22 cellular contexts compared by ENCODE assay signal in genomic region chr4:6935961-6936360, GRCh38. TPM values are rescaled to one million over a fixed set of nuclear protein-coding genes. Genes with fewer than 3 reads are reported as not detected.
DNase-seq lines count a peak whose midpoint lies in the region; ATAC-seq lines count a peak whose summit lies in the region.
"Had no signal": no experiment of that assay in that cellular context is flagged by ENCODE, and none has a peak within 500 bp of the region (broad histone marks: within the 10 kb centered on the region; RNA-seq: fewer than 3 reads in every experiment).

No MANE protein-coding gene starts in this region.

- H3K27ac ChIP-seq in BLaER1 treated with 17β-estradiol and CSF1 and Interleukin-3, amounts not matched to agents 10 nM and 100 nM = peak overlapping the region; percentile 96 to 100 (median 99); a peak in 21 of 22 replicates
- no peak overlapping the region for H3K27ac ChIP-seq in CD8-positive, alpha-beta memory T cell (ENCODE audit: low read depth, low read length)
- H3K27ac ChIP-seq in mesenchymal stem cell (ENCODE audit: low read length, poor library complexity, severe bottlenecking) = no peak overlapping the region
- H3K27ac ChIP-seq: KMS-11, SJSA1 had no signal

- peaks cover 52 to 81% (median 69%) of the 10 kb centered on the region in 3 donors for H3K4me1 Mint-ChIP-seq in CD8-positive, alpha-beta memory T cell
- H3K4me1 Mint-ChIP-seq in dendritic cell treated with granulocyte-macrophage colony-stimulating factor and Interleukin-4, amounts not matched to agents 40 ng/mL and 50 ng/mL, for 4 days (ENCODE audit: low read depth) = peaks cover 93% of the 10 kb centered on the region

- H2AK5ac ChIP-seq in mesenchymal stem cell (ENCODE audit: low read length, severe bottlenecking) = no peak overlapping the region

- no peak overlapping the region for H2BK120ac ChIP-seq in mesenchymal stem cell (ENCODE audit: low read depth, low read length)

- H3K4me1 ChIP-seq in BLaER1 treated with 17β-estradiol and CSF1 and Interleukin-3, amounts not matched to agents 10 nM and 100 nM = peaks cover 89 to 99% (median 96%) of the 10 kb centered on the region in 10 experiments
- peaks cover 25% of the 10 kb centered on the region for H3K4me1 ChIP-seq in CD8-positive, alpha-beta memory T cell (ENCODE audit: insufficient read depth, low read length)
- peaks cover 36% of the 10 kb centered on the region for H3K4me1 ChIP-seq in mesenchymal stem cell (ENCODE audit: control insufficient read depth, insufficient read depth, low read depth, low read length)

- H3K4me2 ChIP-seq in BLaER1 treated with 17β-estradiol and CSF1 and Interleukin-3, amounts not matched to agents 10 nM and 100 nM = peak overlapping the region in 10 of 11 experiments; percentile 94 to 100 (median 99); a peak in 20 of 22 replicates
- no peak overlapping the region for H3K4me2 ChIP-seq in mesenchymal stem cell (ENCODE audit: low read length, poor library complexity, severe bottlenecking)
- H3K4me2 ChIP-seq: GM23338, KMS-11 had no signal

- H2BK12ac ChIP-seq in mesenchymal stem cell (ENCODE audit: low read length in 2 of 2) = no peak overlapping the region

- H4K91ac ChIP-seq in mesenchymal stem cell (ENCODE audit: low read length) = peak overlapping the region; percentile 7

- H3K79me1 ChIP-seq in mesenchymal stem cell (replicated peaks; ENCODE audit: low read length, poor library complexity, severe bottlenecking) = peaks cover 46% of the 10 kb centered on the region

- H3K36me3 Mint-ChIP-seq in CD8-positive, alpha-beta memory T cell = peaks cover 13 to 35% (median 16%) of the 10 kb centered on the region in 3 donors
- peaks cover 93% of the 10 kb centered on the region for H3K36me3 Mint-ChIP-seq in dendritic cell treated with granulocyte-macrophage colony-stimulating factor and Interleukin-4, amounts not matched to agents 40 ng/mL and 50 ng/mL, for 4 days (ENCODE audit: low read depth)

- H3K23ac ChIP-seq in mesenchymal stem cell (ENCODE audit: low read length in 2 of 2) = no peak overlapping the region

- no peak overlapping the region for H3K4me3 Mint-ChIP-seq in CD8-positive, alpha-beta memory T cell
- H3K4me3 Mint-ChIP-seq in dendritic cell treated with granulocyte-macrophage colony-stimulating factor and Interleukin-4, amounts not matched to agents 40 ng/mL and 50 ng/mL, for 4 days = no peak overlapping the region
- H3K4me3 Mint-ChIP-seq: CD14-positive monocyte, GM23338 had no signal

- peaks cover 0 to 46% (median 37%) of the 10 kb centered on the region in 11 experiments; a peak in 19 of 22 replicates for H3K9me3 ChIP-seq in BLaER1 treated with 17β-estradiol and CSF1 and Interleukin-3, amounts not matched to agents 10 nM and 100 nM (replicated peaks in 1 of 11)
- no peaks in the 10 kb centered on the region for H3K9me3 ChIP-seq in CD8-positive, alpha-beta memory T cell (ENCODE audit: low read length)
- peaks cover 6% of the 10 kb centered on the region for H3K9me3 ChIP-seq in mesenchymal stem cell (ENCODE audit: control insufficient read depth, low read length)
- H3K9me3 ChIP-seq: Peyer's patch, SJSA1 had no signal

- 81% methylated on average over 4 of the region's 4 CpGs for WGBS in mesenchymal stem cell

- no peak overlapping the region for H3K4ac ChIP-seq in mesenchymal stem cell (ENCODE audit: low read depth in 1 of 2, low read length in 2 of 2)

- peaks cover 0 to 10% (median 0%) of the 10 kb centered on the region in 11 experiments; a peak in 4 of 22 replicates for H4K20me1 ChIP-seq in BLaER1 treated with 17β-estradiol and CSF1 and Interleukin-3, amounts not matched to agents 10 nM and 100 nM

- no peaks in the 10 kb centered on the region for H3K27me3 ChIP-seq in BLaER1 treated with 17β-estradiol and CSF1 and Interleukin-3, amounts not matched to agents 10 nM and 100 nM
- H3K27me3 ChIP-seq in CD8-positive, alpha-beta memory T cell (ENCODE audit: insufficient read depth, low read length, poor library complexity, severe bottlenecking) = no peaks in the 10 kb centered on the region
- no peaks in the 10 kb centered on the region for H3K27me3 ChIP-seq in mesenchymal stem cell (ENCODE audit: control insufficient read depth in 1 of 2, insufficient read depth in 1 of 2, low read length in 2 of 2)
- H3K27me3 ChIP-seq: Peyer's patch, SJSA1 had no signal

- POLR2A ChIA-PET in CD8-positive, alpha-beta memory T cell (lab: Charles Lee) = no interaction called here

- intact Hi-C loops in dendritic cell treated with granulocyte-macrophage colony-stimulating factor and Interleukin-4, amounts not matched to agents 40 ng/mL and 50 ng/mL, for 4 days (cut with micrococcal nuclease) = no loop called here

- no peak for DNase-seq in CD8-positive, alpha-beta memory T cell
- DNase-seq in mesenchymal stem cell (no peak), NCI-H1417 treated with DMSO at 0.1 percent for 48 hours (lab: John Stamatoyannopoulos, UW) (no peak), NCI-H226 (no peak)
- DNase-seq: Calu3; GF-D8; HCEC 1CT; NCI-H1436; NCI-H2081; NCI-H2171 treated with DMSO at 0.1 percent for 48 hours; NCI-H748 treated with DMSO at 0.1 percent for 48 hours; NK-92 treated with Interleukin-12 subunit alpha and Interleukin-12 subunit beta, amount 100 ng/mL, for 24 hours had no signal

- H3K9me3 Mint-ChIP-seq in CD8-positive, alpha-beta memory T cell = no peaks in the 10 kb centered on the region
- no peaks in the 10 kb centered on the region for H3K9me3 Mint-ChIP-seq in dendritic cell treated with granulocyte-macrophage colony-stimulating factor and Interleukin-4, amounts not matched to agents 40 ng/mL and 50 ng/mL, for 4 days
- H3K9me3 Mint-ChIP-seq: GM23338 had no signal

- no peak overlapping the region for H3K4me3 ChIP-seq in BLaER1 treated with 17β-estradiol and CSF1 and Interleukin-3, amounts not matched to agents 10 nM and 100 nM
- H3K4me3 ChIP-seq in CD8-positive, alpha-beta memory T cell (ENCODE audit: low read length) = no peak overlapping the region
- H3K4me3 ChIP-seq in mesenchymal stem cell (ENCODE audit: insufficient read depth in 1 of 2, low read depth in 1 of 2, low read length in 2 of 2) = no peak overlapping the region
- H3K4me3 ChIP-seq: GM12878, GM23338, Peyer's patch, SJSA1 had no signal

- no peaks in the 10 kb centered on the region for H3K27me3 Mint-ChIP-seq in CD8-positive, alpha-beta memory T cell
- no peaks in the 10 kb centered on the region for H3K27me3 Mint-ChIP-seq in dendritic cell treated with granulocyte-macrophage colony-stimulating factor and Interleukin-4, amounts not matched to agents 40 ng/mL and 50 ng/mL, for 4 days

- no peak overlapping the region for H3K18ac ChIP-seq in mesenchymal stem cell (ENCODE audit: low read depth in 1 of 2, low read length in 2 of 2)

- peak overlapping the region; percentile 45 for H2BK15ac ChIP-seq in mesenchymal stem cell (ENCODE audit: low read depth, poor library complexity, severe bottlenecking)

- no peak for ATAC-seq in HG02571 (IDR thresholded peaks at IDR 0.05; ENCODE audit: unreplicated experiment)
- no peak for ATAC-seq in GM21717 (IDR thresholded peaks at IDR 0.05; ENCODE audit: unreplicated experiment)
- ATAC-seq: GM12878, GM23338 had no signal

- no peak overlapping the region for H4K8ac ChIP-seq in mesenchymal stem cell (ENCODE audit: low read length)

- no peak overlapping the region for H2BK5ac ChIP-seq in mesenchymal stem cell (ENCODE audit: low read depth, low read length, poor library complexity, severe bottlenecking)

- peak overlapping the region in 7 of 8 donors; percentile 5 to 86 (median 76) for H3K27ac Mint-ChIP-seq in CD8-positive, alpha-beta memory T cell
- peak overlapping the region; percentile 94 for H3K27ac Mint-ChIP-seq in dendritic cell treated with granulocyte-macrophage colony-stimulating factor and Interleukin-4, amounts not matched to agents 40 ng/mL and 50 ng/mL, for 4 days
- H3K27ac Mint-ChIP-seq: GM23338 had no signal

- peaks cover 50 to 77% (median 67%) of the 10 kb centered on the region in 11 experiments for H3K36me3 ChIP-seq in BLaER1 treated with 17β-estradiol and CSF1 and Interleukin-3, amounts not matched to agents 10 nM and 100 nM
- peaks cover 6% of the 10 kb centered on the region for H3K36me3 ChIP-seq in CD8-positive, alpha-beta memory T cell (ENCODE audit: insufficient read depth, low read length)
- peaks cover 0 to 4% of the 10 kb centered on the region in 2 experiments for H3K36me3 ChIP-seq in mesenchymal stem cell (ENCODE audit: control insufficient read depth in 1 of 2, insufficient read depth in 2 of 2, low read depth in 1 of 2, low read length in 2 of 2)
- H3K36me3 ChIP-seq: SJSA1 had no signal

- CTCF ChIA-PET in CD8-positive, alpha-beta memory T cell (lab: Charles Lee) = no interaction called here

- H2AFZ ChIP-seq in mesenchymal stem cell (ENCODE audit: low read depth, low read length) = no peak overlapping the region
- H2AFZ ChIP-seq: GM23338 had no signal

- peak overlapping the region in 10 of 11 experiments; percentile 6 to 99 (median 94); a peak in 15 of 22 replicates for H3K9ac ChIP-seq in BLaER1 treated with 17β-estradiol and CSF1 and Interleukin-3, amounts not matched to agents 10 nM and 100 nM
- no peak overlapping the region for H3K9ac ChIP-seq in mesenchymal stem cell (ENCODE audit: low read length)
- H3K9ac ChIP-seq: KMS-11 had no signal

- H3K14ac ChIP-seq in mesenchymal stem cell (ENCODE audit: low read length in 2 of 2) = no peak overlapping the region

RNA-seq across cellular contexts. Expression of gene TBC1D14, which starts 26.3 kb away (rescaled TPM):
- total RNA-seq in CD8-positive, alpha-beta memory T cell = 10 to 100 TPM; 38.0 to 43.7 TPM
- polyA plus RNA-seq in CD8-positive, alpha-beta memory T cell = 48.5 TPM
- polyA plus RNA-seq in mesenchymal stem cell (2013, experiment 1 of 2) = 25.0 TPM
- polyA plus RNA-seq in mesenchymal stem cell (2013, experiment 2 of 2) = 24.9 TPM

Comparison
In these comparisons a context has a peak if more than half of its experiments do, and no peak if none do; other contexts are left out.
1. H3K27ac ChIP-seq: peak in BLaER1 treated with 17β-estradiol and CSF1 and Interleukin-3, amounts not matched to agents 10 nM and 100 nM (11 of 11); none in CD8-positive, alpha-beta memory T cell (single experiment) and mesenchymal stem cell (single experiment).